In the genomic region with DNA sequence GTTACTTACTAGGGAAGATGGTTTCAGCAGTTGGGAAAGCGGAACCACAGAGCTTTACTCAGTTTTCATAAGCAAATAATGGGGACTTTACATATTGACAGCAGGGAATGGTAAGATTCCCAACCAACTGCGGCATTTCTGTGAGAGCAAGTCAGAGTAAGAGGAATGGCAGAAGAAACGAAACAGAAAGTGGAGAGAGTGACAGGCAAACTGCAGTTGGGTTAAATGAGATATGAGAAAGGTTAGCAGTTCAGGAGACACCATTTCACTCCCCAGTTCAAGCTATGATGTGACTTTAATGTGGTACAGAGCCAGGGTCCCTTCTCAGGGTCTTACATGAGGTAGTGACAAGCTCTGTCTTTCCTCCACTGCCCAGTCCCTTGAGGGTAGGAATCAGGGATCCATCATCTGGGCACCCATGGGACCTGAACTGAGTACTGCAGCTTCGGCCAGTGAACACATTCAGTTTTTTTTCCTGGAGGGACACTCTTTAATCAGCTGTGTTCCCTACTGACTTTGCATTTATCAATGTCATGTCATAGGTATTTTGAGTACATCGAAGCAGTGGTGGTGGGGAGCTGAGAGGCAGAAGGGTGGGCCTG, we compare ENCODE assay signal across 1 cellular context.
TF ChIP-seq lines count a peak whose summit lies in the region.

No MANE protein-coding gene starts in this region.

TF ChIP-seq in K562, 482 proteins besides CTCF, POLR2A, EP300 and RAD21:
- TF ChIP-seq, protein P1, sequence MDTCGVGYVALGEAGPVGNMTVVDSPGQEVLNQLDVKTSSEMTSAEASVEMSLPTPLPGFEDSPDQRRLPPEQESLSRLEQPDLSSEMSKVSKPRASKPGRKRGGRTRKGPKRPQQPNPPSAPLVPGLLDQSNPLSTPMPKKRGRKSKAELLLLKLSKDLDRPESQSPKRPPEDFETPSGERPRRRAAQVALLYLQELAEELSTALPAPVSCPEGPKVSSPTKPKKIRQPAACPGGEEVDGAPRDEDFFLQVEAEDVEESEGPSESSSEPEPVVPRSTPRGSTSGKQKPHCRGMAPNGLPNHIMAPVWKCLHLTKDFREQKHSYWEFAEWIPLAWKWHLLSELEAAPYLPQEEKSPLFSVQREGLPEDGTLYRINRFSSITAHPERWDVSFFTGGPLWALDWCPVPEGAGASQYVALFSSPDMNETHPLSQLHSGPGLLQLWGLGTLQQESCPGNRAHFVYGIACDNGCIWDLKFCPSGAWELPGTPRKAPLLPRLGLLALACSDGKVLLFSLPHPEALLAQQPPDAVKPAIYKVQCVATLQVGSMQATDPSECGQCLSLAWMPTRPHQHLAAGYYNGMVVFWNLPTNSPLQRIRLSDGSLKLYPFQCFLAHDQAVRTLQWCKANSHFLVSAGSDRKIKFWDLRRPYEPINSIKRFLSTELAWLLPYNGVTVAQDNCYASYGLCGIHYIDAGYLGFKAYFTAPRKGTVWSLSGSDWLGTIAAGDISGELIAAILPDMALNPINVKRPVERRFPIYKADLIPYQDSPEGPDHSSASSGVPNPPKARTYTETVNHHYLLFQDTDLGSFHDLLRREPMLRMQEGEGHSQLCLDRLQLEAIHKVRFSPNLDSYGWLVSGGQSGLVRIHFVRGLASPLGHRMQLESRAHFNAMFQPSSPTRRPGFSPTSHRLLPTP (IDR thresholded peaks at IDR 0.05; ENCODE audit: borderline replicate concordance, extremely low read depth, insufficient read length), result no peak
- TF ChIP-seq, protein P2, sequence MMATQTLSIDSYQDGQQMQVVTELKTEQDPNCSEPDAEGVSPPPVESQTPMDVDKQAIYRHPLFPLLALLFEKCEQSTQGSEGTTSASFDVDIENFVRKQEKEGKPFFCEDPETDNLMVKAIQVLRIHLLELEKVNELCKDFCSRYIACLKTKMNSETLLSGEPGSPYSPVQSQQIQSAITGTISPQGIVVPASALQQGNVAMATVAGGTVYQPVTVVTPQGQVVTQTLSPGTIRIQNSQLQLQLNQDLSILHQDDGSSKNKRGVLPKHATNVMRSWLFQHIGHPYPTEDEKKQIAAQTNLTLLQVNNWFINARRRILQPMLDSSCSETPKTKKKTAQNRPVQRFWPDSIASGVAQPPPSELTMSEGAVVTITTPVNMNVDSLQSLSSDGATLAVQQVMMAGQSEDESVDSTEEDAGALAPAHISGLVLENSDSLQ (IDR thresholded peaks at IDR 0.05), result peak; percentile 80
- TF ChIP-seq LARP7 (IDR thresholded peaks at IDR 0.05) (no peak), ZBTB40 (IDR thresholded peaks at IDR 0.05) (peak; percentile 31; the same call in 1 of the 2 replicates), ZBTB40 (CRISPR knock-in tag; IDR thresholded peaks at IDR 0.05) (no peak), MEIS2 (IDR thresholded peaks at IDR 0.05; ENCODE audit: partially characterized antibody) (peak; percentile 15), PBX2 (CRISPR knock-in tag; IDR thresholded peaks at IDR 0.05; ENCODE audit: low read depth) (no peak), PBX2 (tag; conservative IDR thresholded peaks at IDR 0.05; ENCODE audit: low read depth) (peak; percentile 43), NR2C2 (CRISPR knock-in tag; IDR thresholded peaks at IDR 0.05) (no peak), NR2C2 (tag; IDR thresholded peaks at IDR 0.05) (peak; percentile 35; the same call in 1 of the 2 replicates), IRF2 (CRISPR knock-in tag; IDR thresholded peaks at IDR 0.05) (0 out of 2 replicates have a peak, but pooled peaks have one; percentile 40)
- TF ChIP-seq, protein P3, sequence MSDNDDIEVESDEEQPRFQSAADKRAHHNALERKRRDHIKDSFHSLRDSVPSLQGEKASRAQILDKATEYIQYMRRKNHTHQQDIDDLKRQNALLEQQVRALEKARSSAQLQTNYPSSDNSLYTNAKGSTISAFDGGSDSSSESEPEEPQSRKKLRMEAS (CRISPR knock-in tag; IDR thresholded peaks at IDR 0.05), result no peak
